Comparison of ENCODE assay signal across 8 cellular contexts in the genomic region with DNA sequence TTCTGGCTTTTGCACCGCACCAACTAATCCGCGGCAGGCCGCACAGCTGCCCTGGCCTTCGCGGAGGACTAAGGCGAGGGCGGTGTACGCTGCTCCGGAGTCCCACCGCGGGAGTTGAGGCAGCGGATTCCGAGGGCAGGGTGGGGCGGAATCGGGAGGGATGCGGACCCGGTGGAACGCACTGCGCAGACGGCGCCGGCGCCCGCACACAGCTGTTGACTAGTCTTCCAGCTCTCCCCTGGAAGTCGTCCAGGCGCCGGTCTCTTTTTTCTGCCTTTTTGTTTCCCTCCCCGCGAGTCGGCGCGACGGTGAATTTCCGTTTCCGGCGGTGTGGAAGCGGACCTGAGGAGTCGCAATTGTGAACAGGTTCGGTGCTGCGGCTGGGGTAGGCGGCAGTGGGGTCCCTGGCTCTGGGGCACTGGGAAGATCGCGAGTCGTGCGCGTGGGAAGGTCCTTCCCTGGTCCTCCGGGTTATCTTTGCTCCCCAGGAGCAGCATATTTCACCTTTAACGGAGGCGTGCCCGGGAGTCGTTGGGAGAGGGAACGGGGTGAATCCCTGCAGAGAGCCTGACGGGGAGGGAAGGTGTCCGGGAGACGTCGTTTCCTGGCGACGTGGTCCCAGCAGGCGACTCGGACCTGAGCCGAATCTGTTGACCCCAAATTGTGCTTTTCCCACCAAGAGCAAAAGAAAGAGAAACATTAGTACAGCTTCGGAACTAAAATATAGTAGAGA. TPM values are rescaled to one million over a fixed set of nuclear protein-coding genes. Genes with fewer than 3 reads are reported as not detected.
DNase-seq lines count a peak whose midpoint lies in the region; ATAC-seq and TF ChIP-seq lines count a peak whose summit lies in the region.

A gene (plus strand): TSS at position 319 of the 733 bp plus-strand sequence. CDS start 5,195 bp downstream, outside the sequence.

- ATAC-seq in GM21360 (IDR thresholded peaks at IDR 0.05; ENCODE audit: unreplicated experiment) = peak; percentile 73

- no peaks in the 10 kb centered on the region for H3K36me3 Mint-ChIP-seq in neural crest cell (ENCODE audit: low read depth)
- H3K36me3 Mint-ChIP-seq in stimulated activated naive CD8-positive, alpha-beta T cell treated with anti-CD3 and anti-CD28 coated beads, Interleukin-15, Interleukin-2, amounts not matched to agents 100 ng/mL and 50 ng/mL, for 24 hours (ENCODE audit: low read depth) = no peaks in the 10 kb centered on the region

- H3K9me3 Mint-ChIP-seq in neural crest cell = peaks cover 2% of the 10 kb centered on the region
- no peaks in the 10 kb centered on the region for H3K9me3 Mint-ChIP-seq in stimulated activated naive CD8-positive, alpha-beta T cell treated with anti-CD3 and anti-CD28 coated beads, Interleukin-15, Interleukin-2, amounts not matched to agents 100 ng/mL and 50 ng/mL, for 24 hours

- peak within 1 kb of the TSS; percentile 94 to 95 for H3K4me3 ChIP-seq in foreskin fibroblast (ENCODE audit: low read depth in 1 of 2, low read length in 2 of 2)

- DNase-seq in COR-L47 (lab: John Stamatoyannopoulos, UW) = peak; percentile 59
- DNase-seq in HS-5 (ENCODE audit: low read depth) = peak; percentile 53
- DNase-seq in RPMI8226 = peak; percentile 84
- DNase-seq in activated gamma-delta T cell (lab: John Stamatoyannopoulos, UW) = peak; percentile 54
- DNase-seq in foreskin fibroblast = peak; percentile 64 to 88
- DNase-seq in neural crest cell (ENCODE audit: low read depth, low spot score) = peak; percentile 67

- peak within 1 kb of the TSS; percentile 92 for H3K27ac Mint-ChIP-seq in neural crest cell (ENCODE audit: unreplicated experiment)
- peak within 1 kb of the TSS; percentile 96 for H3K27ac Mint-ChIP-seq in stimulated activated naive CD8-positive, alpha-beta T cell treated with anti-CD3 and anti-CD28 coated beads, Interleukin-15, Interleukin-2, amounts not matched to agents 100 ng/mL and 50 ng/mL, for 24 hours

- TF ChIP-seq CTCF in foreskin fibroblast (IDR thresholded peaks at IDR 0.05; ENCODE audit: low read depth, low read length) = no peak
- TF ChIP-seq CTCF in neural crest cell (conservative IDR thresholded peaks at IDR 0.05) = no peak

- H3K4me3 Mint-ChIP-seq in neural crest cell = peak within 1 kb of the TSS; percentile 98
- H3K4me3 Mint-ChIP-seq in stimulated activated naive CD8-positive, alpha-beta T cell treated with anti-CD3 and anti-CD28 coated beads, Interleukin-15, Interleukin-2, amounts not matched to agents 100 ng/mL and 50 ng/mL, for 24 hours = peak within 1 kb of the TSS; percentile 98

- peaks cover 20% of the 10 kb centered on the region for H3K4me1 Mint-ChIP-seq in neural crest cell
- H3K4me1 Mint-ChIP-seq in stimulated activated naive CD8-positive, alpha-beta T cell treated with anti-CD3 and anti-CD28 coated beads, Interleukin-15, Interleukin-2, amounts not matched to agents 100 ng/mL and 50 ng/mL, for 24 hours (ENCODE audit: low read depth) = peaks cover 17% of the 10 kb centered on the region

- H3K27me3 Mint-ChIP-seq in neural crest cell (ENCODE audit: low read depth) = peaks cover 34% of the 10 kb centered on the region
- H3K27me3 Mint-ChIP-seq in stimulated activated naive CD8-positive, alpha-beta T cell treated with anti-CD3 and anti-CD28 coated beads, Interleukin-15, Interleukin-2, amounts not matched to agents 100 ng/mL and 50 ng/mL, for 24 hours = peaks cover 6% of the 10 kb centered on the region

RNA-seq across cellular contexts. Expression of the gene that starts here (rescaled TPM):
- 7.3 and 9.7 TPM in 2 replicates for total RNA-seq in neural crest cell

Comparison
In these comparisons a context has a peak if more than half of its experiments do, and no peak if none do; other contexts are left out.
1. Peak in every context shown above with its lines: DNase-seq, ATAC-seq and H3K4me3 ChIP-seq.